1 cellular context compared by ENCODE assay signal in the genomic region with DNA sequence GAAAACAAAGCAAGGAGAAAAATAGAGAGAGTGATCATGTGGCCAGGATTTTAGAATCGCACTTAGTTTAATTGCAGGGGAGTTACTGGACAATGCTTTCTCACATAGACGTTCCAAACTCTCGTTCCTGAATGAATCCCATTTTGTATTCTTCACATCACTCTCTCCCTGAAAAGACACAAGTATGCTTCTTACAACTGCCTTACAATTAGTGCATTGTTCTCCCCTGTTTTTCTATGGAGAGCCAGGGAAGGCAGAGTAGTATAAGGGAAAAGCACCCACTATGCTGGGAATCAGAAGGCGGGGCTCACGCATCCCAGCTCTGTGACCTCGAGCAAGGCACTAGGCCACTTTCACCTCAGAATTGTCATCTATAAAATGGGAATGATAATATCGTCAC.
TF ChIP-seq lines count a peak whose summit lies in the region.

No MANE protein-coding gene starts in this region.

TF ChIP-seq in WTC11, 78 proteins besides CTCF, POLR2A, EP300 and RAD21 (continued from another document):
- TF ChIP-seq, protein P1, sequence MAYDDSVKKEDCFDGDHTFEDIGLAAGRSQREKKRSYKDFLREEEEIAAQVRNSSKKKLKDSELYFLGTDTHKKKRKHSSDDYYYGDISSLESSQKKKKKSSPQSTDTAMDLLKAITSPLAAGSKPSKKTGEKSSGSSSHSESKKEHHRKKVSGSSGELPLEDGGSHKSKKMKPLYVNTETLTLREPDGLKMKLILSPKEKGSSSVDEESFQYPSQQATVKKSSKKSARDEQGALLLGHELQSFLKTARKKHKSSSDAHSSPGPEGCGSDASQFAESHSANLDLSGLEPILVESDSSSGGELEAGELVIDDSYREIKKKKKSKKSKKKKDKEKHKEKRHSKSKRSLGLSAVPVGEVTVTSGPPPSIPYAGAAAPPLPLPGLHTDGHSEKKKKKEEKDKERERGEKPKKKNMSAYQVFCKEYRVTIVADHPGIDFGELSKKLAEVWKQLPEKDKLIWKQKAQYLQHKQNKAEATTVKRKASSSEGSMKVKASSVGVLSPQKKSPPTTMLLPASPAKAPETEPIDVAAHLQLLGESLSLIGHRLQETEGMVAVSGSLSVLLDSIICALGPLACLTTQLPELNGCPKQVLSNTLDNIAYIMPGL (CRISPR knock-in tag; IDR thresholded peaks at IDR 0.05) = no peak
- no peak for TF ChIP-seq ZNF671 (CRISPR knock-in tag; IDR thresholded peaks at IDR 0.05)
- no peak for TF ChIP-seq SMAD3 (CRISPR knock-in tag; IDR thresholded peaks at IDR 0.05; ENCODE audit: borderline replicate concordance)
